ENCODE assay signal across 8 cellular contexts in the genomic region with DNA sequence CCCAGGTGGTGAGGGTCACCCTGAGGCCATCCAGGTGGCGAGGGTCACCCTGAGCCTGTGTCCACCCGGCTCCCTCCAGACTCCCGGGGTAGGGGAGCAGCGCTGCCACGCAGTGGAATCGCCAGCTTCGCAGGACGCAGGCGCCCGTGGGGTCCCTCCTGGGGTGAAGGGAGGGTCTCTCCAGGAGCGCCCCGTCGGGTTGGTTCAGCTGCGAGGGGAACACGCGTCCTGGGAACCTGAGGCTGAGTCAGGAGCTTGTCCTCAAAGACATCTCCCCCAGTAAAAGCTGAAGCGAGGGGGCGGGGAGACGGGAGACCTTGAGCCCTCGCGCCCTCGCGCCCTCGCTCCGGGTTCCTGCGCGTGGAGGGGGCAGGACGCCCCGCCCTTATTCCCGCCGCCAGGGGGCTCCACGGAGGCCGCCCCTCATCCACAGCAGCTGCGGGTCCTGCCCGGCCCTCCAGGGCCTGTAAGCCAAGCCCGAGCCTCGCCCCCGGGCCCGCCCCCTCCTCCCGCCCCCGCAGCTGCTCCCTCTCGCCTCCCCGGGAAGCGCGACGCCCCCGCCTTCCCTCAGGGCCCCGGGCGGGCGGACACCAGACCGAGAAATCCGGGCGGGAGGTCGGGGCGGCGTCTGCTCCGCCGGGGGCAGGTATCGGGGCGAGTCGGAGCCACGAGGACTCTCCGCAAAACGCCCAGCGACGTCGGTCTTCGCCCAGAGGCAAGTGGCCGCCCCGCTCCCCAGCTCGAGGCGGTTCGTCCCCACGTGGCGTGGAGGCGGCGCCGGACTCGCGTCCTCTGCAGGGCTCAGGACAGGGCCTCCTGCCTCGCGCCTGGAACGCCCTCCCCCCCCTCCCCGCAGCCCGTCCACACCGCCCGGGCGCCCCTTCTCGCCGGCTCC. TPM values are rescaled to one million over a fixed set of nuclear protein-coding genes. Genes with fewer than 3 reads are reported as not detected.
DNase-seq lines count a peak whose midpoint lies in the region; ATAC-seq and TF ChIP-seq lines count a peak whose summit lies in the region.

No MANE protein-coding gene starts in this region.

- no peaks in the 10 kb centered on the region for H3K79me2 ChIP-seq in Karpas-422 (ENCODE audit: low read length)

- peaks cover 8% of the 10 kb centered on the region for H3K4me1 ChIP-seq in prostate gland (replicated peaks)
- no peaks in the 10 kb centered on the region for H3K4me1 ChIP-seq in Karpas-422 (ENCODE audit: low read length)

- H3K27ac ChIP-seq in prostate gland (no peak overlapping the region), Karpas-422 (ENCODE audit: low read length) (no peak overlapping the region)

- no peak overlapping the region for H3K4me3 ChIP-seq in GM06990 (replicated peaks; ENCODE audit: low read depth, low read length)
- H3K4me3 ChIP-seq in WI38 (ENCODE audit: low read depth, low read length): no peak overlapping the region
- peak overlapping the region in 1 of 2 donors; percentile 18 for H3K4me3 ChIP-seq in prostate gland
- no peak overlapping the region for H3K4me3 ChIP-seq in Karpas-422 (ENCODE audit: low read length)

- no peak overlapping the region for H3K4me2 ChIP-seq in Karpas-422 (ENCODE audit: low read depth, low read length, poor library complexity, severe bottlenecking)

- H3K9ac ChIP-seq in Karpas-422 (ENCODE audit: low read length): no peak overlapping the region

- no peaks in the 10 kb centered on the region; the same call in 1 of the 2 replicates for H3K27me3 ChIP-seq in GM06990 (replicated peaks; ENCODE audit: control insufficient read depth, insufficient read depth, low read length)
- H3K27me3 ChIP-seq in prostate gland (replicated peaks; ENCODE audit: insufficient read depth): no peaks in the 10 kb centered on the region
- no peaks in the 10 kb centered on the region for H3K27me3 ChIP-seq in Karpas-422 (ENCODE audit: low read length)

- H3K9me3 ChIP-seq in prostate gland (no peaks in the 10 kb centered on the region), Karpas-422 (ENCODE audit: low read length) (peaks cover 8% of the 10 kb centered on the region; the same call in 1 of the 2 replicates)

- no peaks in the 10 kb centered on the region for H3K9me2 ChIP-seq in Karpas-422 (replicated peaks; ENCODE audit: insufficient read depth, low read length)

- no peak for TF ChIP-seq POLR2A in prostate gland (IDR thresholded peaks at IDR 0.05)
- TF ChIP-seq POLR2A in GM18505 (IDR thresholded peaks at IDR 0.05; ENCODE audit: borderline replicate concordance, extremely low read depth, insufficient read depth, insufficient read length): no peak

- no peak for ATAC-seq in GM19324 (IDR thresholded peaks at IDR 0.05; ENCODE audit: low FRiP score, unreplicated experiment)
- no peak for ATAC-seq in GM18505 (IDR thresholded peaks at IDR 0.05; ENCODE audit: unreplicated experiment)

- intact Hi-C loops in prostate gland (cut with DNase I): no loop called here

- no peaks in the 10 kb centered on the region for H4K20me1 ChIP-seq in Karpas-422 (ENCODE audit: insufficient read depth, low read depth, low read length)

- DNase-seq in GM06990 (ENCODE audit: extremely low read depth, insufficient read length): no peak
- peak; percentile 62 for DNase-seq in germinal center (ENCODE audit: low spot score)
- no peak for DNase-seq in prostate gland (ENCODE audit: low spot score)
- no peak for DNase-seq in Karpas-422
- no peak for DNase-seq in NCI-H774 (lab: John Stamatoyannopoulos, UW)

- WGBS in prostate gland: 7% methylated on average over 28 of the region's 90 CpGs

- TF ChIP-seq CTCF in GM06990 (IDR thresholded peaks at IDR 0.05; ENCODE audit: insufficient read depth, low read length, poor library complexity, severe bottlenecking) (peak; percentile 37), WI38 (IDR thresholded peaks at IDR 0.05; ENCODE audit: low read depth, low read length) (peak; percentile 21; the same call in 1 of the 2 replicates), prostate gland (IDR thresholded peaks at IDR 0.05) (peak in 3 of 4 experiments; percentile 7 to 31 (median 16))

- H3K36me3 ChIP-seq in GM06990 (ENCODE audit: control insufficient read depth, insufficient read depth, low read length): no peaks in the 10 kb centered on the region
- H3K36me3 ChIP-seq in prostate gland: no peaks in the 10 kb centered on the region
- no peaks in the 10 kb centered on the region for H3K36me3 ChIP-seq in Karpas-422 (ENCODE audit: insufficient read depth, low read length)

- H2AFZ ChIP-seq in Karpas-422 (ENCODE audit: low read length): no peak overlapping the region

RNA-seq across cellular contexts. Expression of gene PIM3, which starts 22.8 kb away (rescaled TPM):
- 100 to 1,000 TPM; 126 to 183 TPM for total RNA-seq in prostate gland
- total RNA-seq in Karpas-422 (2014; rRNA removed; shearing (Covaris generic); ENCODE audit: low replicate concordance): 15.4 and 41.1 TPM in 2 replicates

RNA-seq across cellular contexts. Expression of gene IL17REL, which starts 29.2 kb away (rescaled TPM):
- total RNA-seq in prostate gland: under 1 TPM in 1 of 2 donors, not detected in 1; 0.68 TPM
- not detected in 2 replicates for total RNA-seq in Karpas-422 (2014; rRNA removed; shearing (Covaris generic); ENCODE audit: low replicate concordance)
